ENCODE assay signal across 30 cellular contexts in the genomic region with DNA sequence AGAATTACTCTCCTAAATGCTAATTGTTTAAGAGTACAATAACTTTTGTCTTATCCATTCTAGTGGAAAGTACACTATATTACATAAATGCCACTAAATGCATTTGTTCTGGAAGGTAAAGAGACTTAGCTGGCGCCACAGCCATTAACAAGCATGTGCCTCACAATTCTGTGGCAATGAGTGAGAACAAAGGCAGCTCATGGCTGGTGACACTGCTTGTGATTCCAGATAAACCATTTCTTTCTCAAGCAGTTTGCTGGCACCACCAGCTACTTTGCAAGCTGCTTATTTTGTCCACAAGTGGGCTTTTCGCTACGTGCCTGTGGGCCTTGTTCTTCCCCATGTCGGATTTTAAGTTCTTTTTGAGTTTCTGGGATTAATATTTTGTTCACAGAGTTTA.
A peak's percentile ranks its signal among the peaks of the same experiment; 100 is the strongest.
DNase-seq lines count a peak whose midpoint lies in the region; ATAC-seq lines count a peak whose summit lies in the region.
"Had no signal": no experiment of that assay in that cellular context is flagged by ENCODE, and none has a peak within 500 bp of the region (broad histone marks: within the 10 kb centered on the region; RNA-seq: fewer than 3 reads in every experiment).

No MANE protein-coding gene starts in this region.

- H3K9me3 Mint-ChIP-seq in immature natural killer cell, result no peaks in the 10 kb centered on the region
- H3K9me3 Mint-ChIP-seq: activated CD4-positive, alpha-beta T cell treated with anti-CD3 and anti-CD28 coated beads, Interleukin-2, amount 10 ng/mL, durations not matched to agents 7 days and 5 days; activated T-cell treated with anti-CD3 and anti-CD28 coated beads, Interleukin-2, amount 50 U/mL, for 72 hours; CD4-positive, alpha-beta memory T cell; mesothelial cell of epicardium; natural killer cell had no signal

- peaks cover 3 to 9% of the 10 kb centered on the region in 2 donors for H3K4me1 Mint-ChIP-seq in immature natural killer cell

- H3K27me3 Mint-ChIP-seq in immature natural killer cell (ENCODE audit: low read depth in 3 of 3), result peaks cover 0 to 1% (median 0%) of the 10 kb centered on the region in 3 donors
- H3K27me3 Mint-ChIP-seq: activated CD4-positive, alpha-beta T cell treated with anti-CD3 and anti-CD28 coated beads, Interleukin-2, amount 10 ng/mL, durations not matched to agents 7 days and 5 days; activated CD8-positive, alpha-beta memory T cell treated with anti-CD3 and anti-CD28 coated beads, Interleukin-2, amount 10 ng/mL, durations not matched to agents 7 days and 5 days; CD4-positive, alpha-beta memory T cell had no signal

- no peak overlapping the region for H3K27ac Mint-ChIP-seq in immature natural killer cell
- H3K27ac Mint-ChIP-seq: activated CD4-positive, alpha-beta T cell treated with anti-CD3 and anti-CD28 coated beads, Interleukin-2, amount 10 ng/mL, durations not matched to agents 7 days and 5 days; activated CD8-positive, alpha-beta memory T cell treated with anti-CD3 and anti-CD28 coated beads, Interleukin-2, amount 10 ng/mL, durations not matched to agents 7 days and 5 days; activated T-cell treated with anti-CD3 and anti-CD28 coated beads, Interleukin-2, amount 50 U/mL, for 72 hours; CD4-positive, alpha-beta memory T cell; mesothelial cell of epicardium; natural killer cell had no signal

- H3K4me3 Mint-ChIP-seq in immature natural killer cell, result no peak overlapping the region
- H3K4me3 Mint-ChIP-seq: activated CD4-positive, alpha-beta T cell treated with anti-CD3 and anti-CD28 coated beads, Interleukin-2, amount 10 ng/mL, durations not matched to agents 7 days and 5 days; activated CD8-positive, alpha-beta memory T cell treated with anti-CD3 and anti-CD28 coated beads, Interleukin-2, amount 10 ng/mL, durations not matched to agents 7 days and 5 days; activated T-cell treated with anti-CD3 and anti-CD28 coated beads, Interleukin-2, amount 50 U/mL, for 72 hours; CD4-positive, alpha-beta memory T cell; mesothelial cell of epicardium; natural killer cell had no signal

- ATAC-seq in HG02642 (IDR thresholded peaks at IDR 0.05; ENCODE audit: poor library complexity, unreplicated experiment) (no peak), HG03280 (IDR thresholded peaks at IDR 0.05; ENCODE audit: unreplicated experiment) (no peak)
- ATAC-seq: activated CD8-positive, alpha-beta memory T cell treated with anti-CD3 and anti-CD28 coated beads, Interleukin-2, amount 10 ng/mL, durations not matched to agents 7 days and 5 days; activated T-cell treated with anti-CD3 and anti-CD28 coated beads, Interleukin-2, amount 50 U/mL, for 72 hours; HCT116; natural killer cell; right lobe of liver; stimulated activated naive CD8-positive, alpha-beta T cell treated with anti-CD3 and anti-CD28 coated beads, Interleukin-15, Interleukin-2, amounts not matched to agents 100 U/mL and 50 U/mL, for 24 hours had no signal

- H3K36me3 Mint-ChIP-seq in immature natural killer cell, result peaks cover 5 to 7% (median 6%) of the 10 kb centered on the region in 3 donors
- H3K36me3 Mint-ChIP-seq: mesothelial cell of epicardium, natural killer cell had no signal

- DNase-seq in Daoy (ENCODE audit: low read depth) (peak; percentile 32), NCI-H1930 (lab: John Stamatoyannopoulos, UW) (peak; percentile 89), cerebellum (ENCODE audit: low spot score) (peak; percentile 15), pons (ENCODE audit: low spot score) (peak; percentile 94), immature natural killer cell (no peak), NCI-H524 treated with DMSO at 0.1 percent for 48 hours (lab: John Stamatoyannopoulos, UW) (no peak)
- DNase-seq: activated CD4-positive, alpha-beta T cell treated with anti-CD3 and anti-CD28 coated beads, Interleukin-2, amount 10 ng/mL, durations not matched to agents 7 days and 5 days; activated CD8-positive, alpha-beta memory T cell treated with anti-CD3 and anti-CD28 coated beads, Interleukin-2, amount 10 ng/mL, durations not matched to agents 7 days and 5 days; activated naive CD4-positive, alpha-beta T cell treated with Interleukin-2 at 50 U/mL for 16 hours; activated T-cell treated with anti-CD3 and anti-CD28 coated beads, Interleukin-2, amount 50 U/mL, for 72 hours; adrenal gland; CD4-positive, alpha-beta memory T cell; colonic mucosa; DMS 273 treated with DMSO at 0.1 percent for 48 hours; esophagus squamous epithelium; natural killer cell; NCI-H1092 treated with DMSO at 0.1 percent for 48 hours; NCI-H2029 treated with DMSO at 0.1 percent for 48 hours; NCI-H510A; ovary; right lobe of liver; RPMI8226; SK-N-SH; stimulated activated naive CD8-positive, alpha-beta T cell treated with anti-CD3 and anti-CD28 coated beads, Interleukin-15, Interleukin-2, amounts not matched to agents 100 U/mL and 50 U/mL, for 24 hours; T-helper 2 cell; WERI-Rb-1 had no signal

Comparison
In these comparisons a context has a peak if more than half of its experiments do, and no peak if none do; other contexts are left out.
1. DNase-seq: peak in Daoy (single experiment), NCI-H1930 (2 of 2), cerebellum (single experiment) and pons (single experiment); none in immature natural killer cell (0 of 3) and NCI-H524 treated with DMSO at 0.1 percent for 48 hours (single experiment).